Comparison of ENCODE assay signal across 24 cellular contexts in genomic region chr11:73519266-73519665, GRCh38.
"Had no signal": no experiment of that assay in that cellular context is flagged by ENCODE, and none has a peak within 500 bp of the region (broad histone marks: within the 10 kb centered on the region; RNA-seq: fewer than 3 reads in every experiment).

No MANE protein-coding gene starts in this region.

- H3K27ac ChIP-seq: Peyer's patch, RWPE1, SJCRH30 had no signal

- H3K36me3 ChIP-seq: MG63, Peyer's patch, SJCRH30 had no signal

- H3K27ac Mint-ChIP-seq: activated CD8-positive, alpha-beta memory T cell treated with anti-CD3 and anti-CD28 coated beads, Interleukin-2, amount 10 ng/mL, durations not matched to agents 7 days and 5 days; activated naive CD8-positive, alpha-beta T cell treated with anti-CD3 and anti-CD28 coated beads, Interleukin-2, amount 50 U/mL, for 24 hours; activated T-cell treated with anti-CD3 and anti-CD28 coated beads, Interleukin-2, amount 50 U/mL, for 24 hours; activated T-helper 2 cell treated with anti-CD3 and anti-CD28 coated beads, Interferon-gamma antibody, Interleukin-2, Interleukin-4, amounts not matched to agents 10 μg/mL and 5 μg/mL and 100 μg/mL, durations not matched to agents 14 hours and 24 hours and 36 hours; IgD-negative memory B cell had no signal

- H3K9ac ChIP-seq: SK-N-SH had no signal

- H3K27me3 ChIP-seq: MG63, Peyer's patch, SJCRH30 had no signal

- H3K27me3 Mint-ChIP-seq: activated CD8-positive, alpha-beta memory T cell treated with anti-CD3 and anti-CD28 coated beads, Interleukin-2, amount 10 ng/mL, durations not matched to agents 7 days and 5 days; activated naive CD8-positive, alpha-beta T cell treated with anti-CD3 and anti-CD28 coated beads, Interleukin-2, amount 50 U/mL, for 24 hours; activated T-cell treated with anti-CD3 and anti-CD28 coated beads, Interleukin-2, amount 50 U/mL, for 24 hours; brain; central memory CD8-positive, alpha-beta T cell; IgD-negative memory B cell had no signal

- ATAC-seq: activated CD8-positive, alpha-beta memory T cell treated with anti-CD3 and anti-CD28 coated beads, Interleukin-2, amount 10 ng/mL, durations not matched to agents 7 days and 5 days; activated naive CD8-positive, alpha-beta T cell treated with anti-CD3 and anti-CD28 coated beads, Interleukin-2, amount 50 U/mL, for 24 hours had no signal

- H3K9me3 Mint-ChIP-seq: activated naive CD8-positive, alpha-beta T cell treated with anti-CD3 and anti-CD28 coated beads, Interleukin-2, amount 50 U/mL, for 24 hours; activated T-cell treated with anti-CD3 and anti-CD28 coated beads, Interleukin-2, amount 50 U/mL, for 24 hours; central memory CD8-positive, alpha-beta T cell; IgD-negative memory B cell had no signal

- H3K4me2 ChIP-seq: SK-N-SH had no signal

- H3K4me3 ChIP-seq: MG63, Peyer's patch, SJCRH30 had no signal

- H3K4me1 ChIP-seq: Peyer's patch, SJCRH30 had no signal

- DNase-seq: activated CD4-positive, alpha-beta T cell treated with anti-CD3 and anti-CD28 coated beads, Interleukin-2, amount 50 U/mL, for 1 hour; activated CD4-positive, CD25-positive, alpha-beta regulatory T cell; activated CD8-positive, alpha-beta memory T cell treated with anti-CD3 and anti-CD28 coated beads, Interleukin-2, amount 10 ng/mL, durations not matched to agents 7 days and 5 days; activated naive CD4-positive, alpha-beta T cell treated with anti-CD3 and anti-CD28 coated beads, Interleukin-2, amount 50 U/mL, for 16 hours; activated naive CD8-positive, alpha-beta T cell treated with anti-CD3 and anti-CD28 coated beads, Interleukin-2, amount 50 U/mL, for 24 hours; activated T-cell treated with anti-CD3 and anti-CD28 coated beads, Interleukin-2, amount 50 U/mL, for 24 hours; amniotic stem cell; KG1; MG63; NCI-H1092 treated with DMSO at 0.1 percent for 48 hours; NCI-H1417 treated with DMSO at 0.1 percent for 48 hours; NCI-H1694; NCI-H2029 treated with DMSO at 0.1 percent for 48 hours; NCI-H510A treated with DMSO at 0.1 percent for 48 hours; Peyer's patch; Right ventricle myocardium superior; SJCRH30; SK-N-SH; T-helper 1 cell had no signal

- H3K4me3 Mint-ChIP-seq: activated CD8-positive, alpha-beta memory T cell treated with anti-CD3 and anti-CD28 coated beads, Interleukin-2, amount 10 ng/mL, durations not matched to agents 7 days and 5 days; activated naive CD8-positive, alpha-beta T cell treated with anti-CD3 and anti-CD28 coated beads, Interleukin-2, amount 50 U/mL, for 24 hours; activated T-cell treated with anti-CD3 and anti-CD28 coated beads, Interleukin-2, amount 50 U/mL, for 24 hours; brain; central memory CD8-positive, alpha-beta T cell; IgD-negative memory B cell had no signal

- H3K9me3 ChIP-seq: MG63, Peyer's patch, SJCRH30, SK-N-SH had no signal
